Comparison of ENCODE assay signal across 8 cellular contexts in genomic region chr10:103916901-103917300, GRCh38. TPM values are rescaled to one million over a fixed set of nuclear protein-coding genes. Genes with fewer than 3 reads are reported as not detected.
DNase-seq lines count a peak whose midpoint lies in the region; ATAC-seq and TF ChIP-seq lines count a peak whose summit lies in the region.

No MANE protein-coding gene starts in this region.

- peaks cover 14% of the 10 kb centered on the region for H3K36me3 Mint-ChIP-seq in neural crest cell (ENCODE audit: low read depth)

- H3K4me3 Mint-ChIP-seq in neural crest cell = peak overlapping the region; percentile 96

- TF ChIP-seq CTCF in dorsolateral prefrontal cortex (IDR thresholded peaks at IDR 0.05 in 54 of 56, conservative IDR thresholded peaks at IDR 0.05 in 2 of 56; ENCODE audit: low read depth in 1 of 56, partially characterized antibody in 56 of 56) = no peak
- no peak for TF ChIP-seq CTCF in neural crest cell (conservative IDR thresholded peaks at IDR 0.05)
- TF ChIP-seq CTCF in GM10266 (IDR thresholded peaks at IDR 0.05; ENCODE audit: control insufficient read depth, insufficient read depth, low read depth, missing control alignments) = no peak

- peaks cover 9 to 18% (median 16%) of the 10 kb centered on the region in 11 experiments for H3K9me3 ChIP-seq in BLaER1 treated with 17β-estradiol and CSF1 and Interleukin-3, amounts not matched to agents 10 nM and 100 nM (replicated peaks in 1 of 11)
- H3K9me3 ChIP-seq in MG63 = no peaks in the 10 kb centered on the region

- ATAC-seq in HG02884 (IDR thresholded peaks at IDR 0.05; ENCODE audit: unreplicated experiment) (no peak), GM21619 (IDR thresholded peaks at IDR 0.05; ENCODE audit: unreplicated experiment) (no peak)

- H3K36me3 ChIP-seq in BLaER1 treated with 17β-estradiol and CSF1 and Interleukin-3, amounts not matched to agents 10 nM and 100 nM = peaks cover 0 to 19% (median 15%) of the 10 kb centered on the region in 11 experiments; a peak in 17 of 22 replicates
- H3K36me3 ChIP-seq in MG63 = peaks cover 3% of the 10 kb centered on the region; the same call in 1 of the 2 replicates

- H3K27me3 Mint-ChIP-seq in neural crest cell (ENCODE audit: low read depth) = no peaks in the 10 kb centered on the region

- H3K27ac ChIP-seq in BLaER1 treated with 17β-estradiol and CSF1 and Interleukin-3, amounts not matched to agents 10 nM and 100 nM = peak overlapping the region in 10 of 11 experiments; percentile 83 to 94 (median 90); a peak in 14 of 22 replicates
- H3K27ac ChIP-seq in dorsolateral prefrontal cortex = peak overlapping the region in 47 of 59 donors; percentile 21 to 98 (median 93)

- peaks cover 28% of the 10 kb centered on the region for H3K4me1 Mint-ChIP-seq in neural crest cell

- DNase-seq in MG63 = no peak
- no peak for DNase-seq in dorsolateral prefrontal cortex
- DNase-seq in neural crest cell (ENCODE audit: low read depth, low spot score) = no peak
- no peak for DNase-seq in GM10266 (ENCODE audit: extremely low spot score)
- DNase-seq in HPDE6-E6E7 (ENCODE audit: extremely low spot score) = no peak

- intact Hi-C loops in dorsolateral prefrontal cortex (cut with DNase I) = loop anchor here (1.0 to 10.0 kb wide), 3 partner anchors 50 to 208 kb away; partner anchors contain the start of genes SFR1 (in 2 of the 2) and SLK (in 1 of the 2)

- H4K20me1 ChIP-seq in BLaER1 treated with 17β-estradiol and CSF1 and Interleukin-3, amounts not matched to agents 10 nM and 100 nM = no peaks in the 10 kb centered on the region

- no peaks in the 10 kb centered on the region for H3K9me3 Mint-ChIP-seq in neural crest cell

- peak overlapping the region; percentile 90 to 98 (median 98) for H3K4me2 ChIP-seq in BLaER1 treated with 17β-estradiol and CSF1 and Interleukin-3, amounts not matched to agents 10 nM and 100 nM

- H3K27ac Mint-ChIP-seq in neural crest cell (ENCODE audit: unreplicated experiment) = no peak overlapping the region

- peak overlapping the region; percentile 56 to 83 (median 72) for H3K4me3 ChIP-seq in BLaER1 treated with 17β-estradiol and CSF1 and Interleukin-3, amounts not matched to agents 10 nM and 100 nM
- H3K4me3 ChIP-seq in MG63 (peak overlapping the region; percentile 80), dorsolateral prefrontal cortex (peak overlapping the region; percentile 60 to 98 (median 81))

- H3K4me1 ChIP-seq in BLaER1 treated with 17β-estradiol and CSF1 and Interleukin-3, amounts not matched to agents 10 nM and 100 nM = peaks cover 28 to 52% (median 36%) of the 10 kb centered on the region in 10 experiments

- H3K27me3 ChIP-seq in BLaER1 treated with 17β-estradiol and CSF1 and Interleukin-3, amounts not matched to agents 10 nM and 100 nM = no peaks in the 10 kb centered on the region
- H3K27me3 ChIP-seq in MG63 = no peaks in the 10 kb centered on the region
- H3K27me3 ChIP-seq in dorsolateral prefrontal cortex = no peaks in the 10 kb centered on the region

- peak overlapping the region; percentile 74 to 90 (median 88); a peak in 21 of 22 replicates for H3K9ac ChIP-seq in BLaER1 treated with 17β-estradiol and CSF1 and Interleukin-3, amounts not matched to agents 10 nM and 100 nM

RNA-seq across cellular contexts. Expression of gene STN1, which starts 1.1 kb away (rescaled TPM):
- total RNA-seq in MG63 (2014; rRNA removed; shearing (Covaris generic); ENCODE audit: low replicate concordance) = 29.1 and 33.2 TPM in 2 replicates
- total RNA-seq in dorsolateral prefrontal cortex (10 to 100 TPM in 115 of 120 experiments, 1 to 10 TPM in 5; 7.9 to 24.9 (median 15.5) TPM), neural crest cell (11.9 and 13.2 TPM in 2 replicates)

RNA-seq across cellular contexts. Expression of gene SLK, which starts 50.0 kb away (rescaled TPM):
- total RNA-seq in MG63 (2014; rRNA removed; shearing (Covaris generic); ENCODE audit: low replicate concordance) = 19.0 and 31.0 TPM in 2 replicates
- total RNA-seq in dorsolateral prefrontal cortex = 10 to 100 TPM; 27.0 to 53.9 (median 38.6) TPM
- 28.4 and 30.0 TPM in 2 replicates for total RNA-seq in neural crest cell
